In genomic region chr3:155270485-155271342, GRCh38 we compare ENCODE assay signal across 1 cellular context.
TF ChIP-seq lines count a peak whose summit lies in the region.

No MANE protein-coding gene starts in this region.

TF ChIP-seq in K562, 482 proteins besides CTCF, POLR2A, EP300 and RAD21 (continued from another document):
- no peak for TF ChIP-seq NKRF (IDR thresholded peaks at IDR 0.05; ENCODE audit: borderline replicate concordance)
- peak in 1 of 2 experiments; percentile 53; a peak in 1 of 4 replicates for TF ChIP-seq TRIM24 (IDR thresholded peaks at IDR 0.05)
- TF ChIP-seq, protein P1, sequence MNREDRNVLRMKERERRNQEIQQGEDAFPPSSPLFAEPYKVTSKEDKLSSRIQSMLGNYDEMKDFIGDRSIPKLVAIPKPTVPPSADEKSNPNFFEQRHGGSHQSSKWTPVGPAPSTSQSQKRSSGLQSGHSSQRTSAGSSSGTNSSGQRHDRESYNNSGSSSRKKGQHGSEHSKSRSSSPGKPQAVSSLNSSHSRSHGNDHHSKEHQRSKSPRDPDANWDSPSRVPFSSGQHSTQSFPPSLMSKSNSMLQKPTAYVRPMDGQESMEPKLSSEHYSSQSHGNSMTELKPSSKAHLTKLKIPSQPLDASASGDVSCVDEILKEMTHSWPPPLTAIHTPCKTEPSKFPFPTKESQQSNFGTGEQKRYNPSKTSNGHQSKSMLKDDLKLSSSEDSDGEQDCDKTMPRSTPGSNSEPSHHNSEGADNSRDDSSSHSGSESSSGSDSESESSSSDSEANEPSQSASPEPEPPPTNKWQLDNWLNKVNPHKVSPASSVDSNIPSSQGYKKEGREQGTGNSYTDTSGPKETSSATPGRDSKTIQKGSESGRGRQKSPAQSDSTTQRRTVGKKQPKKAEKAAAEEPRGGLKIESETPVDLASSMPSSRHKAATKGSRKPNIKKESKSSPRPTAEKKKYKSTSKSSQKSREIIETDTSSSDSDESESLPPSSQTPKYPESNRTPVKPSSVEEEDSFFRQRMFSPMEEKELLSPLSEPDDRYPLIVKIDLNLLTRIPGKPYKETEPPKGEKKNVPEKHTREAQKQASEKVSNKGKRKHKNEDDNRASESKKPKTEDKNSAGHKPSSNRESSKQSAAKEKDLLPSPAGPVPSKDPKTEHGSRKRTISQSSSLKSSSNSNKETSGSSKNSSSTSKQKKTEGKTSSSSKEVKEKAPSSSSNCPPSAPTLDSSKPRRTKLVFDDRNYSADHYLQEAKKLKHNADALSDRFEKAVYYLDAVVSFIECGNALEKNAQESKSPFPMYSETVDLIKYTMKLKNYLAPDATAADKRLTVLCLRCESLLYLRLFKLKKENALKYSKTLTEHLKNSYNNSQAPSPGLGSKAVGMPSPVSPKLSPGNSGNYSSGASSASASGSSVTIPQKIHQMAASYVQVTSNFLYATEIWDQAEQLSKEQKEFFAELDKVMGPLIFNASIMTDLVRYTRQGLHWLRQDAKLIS (CRISPR knock-in tag; IDR thresholded peaks at IDR 0.05): no peak
- TF ChIP-seq PHF8 (IDR thresholded peaks at IDR 0.05; ENCODE audit: borderline replicate concordance, low read length): peak; percentile 30; the same call in 1 of the 2 replicates
- peak; percentile 59 for TF ChIP-seq L3MBTL2 (IDR thresholded peaks at IDR 0.05)
- peak; percentile 53; the same call in 1 of the 2 replicates for TF ChIP-seq RFX1 (IDR thresholded peaks at IDR 0.05)
- no peak for TF ChIP-seq ZNF764 (CRISPR knock-in tag; IDR thresholded peaks at IDR 0.05; ENCODE audit: low read depth)
- TF ChIP-seq KHSRP (IDR thresholded peaks at IDR 0.05): no peak
- peak; percentile 43; the same call in 1 of the 2 replicates for TF ChIP-seq JUN (IDR thresholded peaks at IDR 0.05; ENCODE audit: borderline replicate concordance, low read depth, low read length)
- TF ChIP-seq JUN (CRISPR knock-in tag; IDR thresholded peaks at IDR 0.05; ENCODE audit: borderline replicate concordance): no peak
- TF ChIP-seq CEBPG (CRISPR knock-in tag; IDR thresholded peaks at IDR 0.05): no peak
- TF ChIP-seq CEBPG (tag; conservative IDR thresholded peaks at IDR 0.05 in 1 of 2, IDR thresholded peaks at IDR 0.05 in 1 of 2): no peak
- no peak for TF ChIP-seq FOXK1 (CRISPR knock-in tag; IDR thresholded peaks at IDR 0.05; ENCODE audit: borderline replicate concordance)
- peak; percentile 68 for TF ChIP-seq SMARCA4 (IDR thresholded peaks at IDR 0.05)
- TF ChIP-seq JUND (IDR thresholded peaks at IDR 0.05; ENCODE audit: borderline replicate concordance, low read depth, low read length): peak; percentile 73; the same call in 1 of the 2 replicates
- no peak; the same call in 2 of the 3 replicates for TF ChIP-seq JUND (tag; IDR thresholded peaks at IDR 0.05; ENCODE audit: borderline replicate concordance, low read depth, low read length)
- TF ChIP-seq RBBP5 (IDR thresholded peaks at IDR 0.05; ENCODE audit: borderline replicate concordance, insufficient read depth, low read length, poor library complexity, severe bottlenecking): peak; percentile 44
- TF ChIP-seq EHMT2 (IDR thresholded peaks at IDR 0.05): peak; percentile 13; the same call in 1 of the 2 replicates
